ENCODE assay signal across 8 cellular contexts in genomic region chr7:76445577-76446008, GRCh38. TPM values are rescaled to one million over a fixed set of nuclear protein-coding genes. Genes with fewer than 3 reads are reported as not detected.
A peak's percentile ranks its signal among the peaks of the same experiment; 100 is the strongest.
DNase-seq lines count a peak whose midpoint lies in the region; ATAC-seq, FAIRE-seq and TF ChIP-seq lines count a peak whose summit lies in the region.
"Not testable (repeated sequence)": the region's sequence is repeated elsewhere in the genome, so short reads cannot be mapped to it uniquely, and the experiment has no call there.

No MANE protein-coding gene starts in this region.

- H3K9me3 Mint-ChIP-seq in CD8-positive, alpha-beta T cell; T-helper 1 cell treated with Interleukin-12 subunit alpha and Interleukin-12 subunit beta and Interleukin-4 antibody, amounts not matched to agents 30 μg/mL and 1 μg/mL, for 36 hours: not testable (repeated sequence)

- H3K27ac Mint-ChIP-seq in CD8-positive, alpha-beta T cell: peak overlapping the region; percentile 84
- peak overlapping the region; percentile 90 for H3K27ac Mint-ChIP-seq in T-helper 1 cell treated with Interleukin-12 subunit alpha and Interleukin-12 subunit beta and Interleukin-4 antibody, amounts not matched to agents 30 μg/mL and 1 μg/mL, for 36 hours

- intact Hi-C loops in CD8-positive, alpha-beta T cell (cut with DNase I, micrococcal nuclease); breast epithelium (cut with DNase I; ENCODE audit: low total_unique reads); kidney (cut with DNase I): not testable (repeated sequence)

- H3K27me3 ChIP-seq in CD8-positive, alpha-beta T cell (ENCODE audit: insufficient read depth, low read length); MG63; breast epithelium: not testable (repeated sequence)

- peak in 1 of 7 experiments; percentile 30 for DNase-seq in CD8-positive, alpha-beta T cell
- peak; percentile 30 for DNase-seq in MG63
- DNase-seq in breast epithelium (ENCODE audit: low spot score in 2 of 2); kidney: not testable (repeated sequence)

- H3K9me3 ChIP-seq in CD8-positive, alpha-beta T cell (ENCODE audit: low read length); MG63; breast epithelium; kidney (ENCODE audit: control insufficient read depth in 1 of 2, low read length in 2 of 2): not testable (repeated sequence)

- not testable (repeated sequence) for TF ChIP-seq POLR2A in breast epithelium (IDR thresholded peaks at IDR 0.05)

- H3K27ac ChIP-seq in CD8-positive, alpha-beta T cell (ENCODE audit: low read depth, low read length): not testable (repeated sequence)
- H3K27ac ChIP-seq in breast epithelium (peak overlapping the region; percentile 15 to 65), kidney (ENCODE audit: low read depth in 2 of 2, low read length in 2 of 2) (peak overlapping the region in 1 of 2 donors; percentile 37), skin epidermis (peak overlapping the region in 16 of 21 experiments; percentile 27 to 75 (median 64))

- not testable (repeated sequence) for TF ChIP-seq CTCF in CD8-positive, alpha-beta T cell (IDR thresholded peaks at IDR 0.05); breast epithelium (IDR thresholded peaks at IDR 0.05); kidney (IDR thresholded peaks at IDR 0.05; ENCODE audit: borderline replicate concordance, extremely low read depth, insufficient read depth)

- CTCF ChIA-PET in CD8-positive, alpha-beta T cell (lab: Charles Lee): not testable (repeated sequence)

- not testable (repeated sequence) for H3K36me3 ChIP-seq in CD8-positive, alpha-beta T cell (ENCODE audit: insufficient read depth, low read length); MG63; breast epithelium; kidney (ENCODE audit: control insufficient read depth in 1 of 2, insufficient read depth in 2 of 2, low read length in 2 of 2)

- not testable (repeated sequence) for H3K36me3 Mint-ChIP-seq in CD8-positive, alpha-beta T cell; T-helper 1 cell treated with Interleukin-12 subunit alpha and Interleukin-12 subunit beta and Interleukin-4 antibody, amounts not matched to agents 30 μg/mL and 1 μg/mL, for 36 hours (ENCODE audit: low read depth)

- not testable (repeated sequence) for H3K27me3 Mint-ChIP-seq in CD8-positive, alpha-beta T cell (ENCODE audit: low read depth); T-helper 1 cell treated with Interleukin-12 subunit alpha and Interleukin-12 subunit beta and Interleukin-4 antibody, amounts not matched to agents 30 μg/mL and 1 μg/mL, for 36 hours (ENCODE audit: low read depth)

- H3K4me1 ChIP-seq in CD8-positive, alpha-beta T cell (ENCODE audit: insufficient read depth, low read length): peaks cover 19% of the 10 kb centered on the region
- not testable (repeated sequence) for H3K4me1 ChIP-seq in breast epithelium; kidney (ENCODE audit: control insufficient read depth in 1 of 2, insufficient read depth in 1 of 2, low read depth in 1 of 2, low read length in 2 of 2)

- peak; percentile 82 for ATAC-seq in CD8-positive, alpha-beta T cell
- peak; percentile 94 for ATAC-seq in GM19395 (IDR thresholded peaks at IDR 0.05; ENCODE audit: unreplicated experiment)
- peak; percentile 81 for ATAC-seq in HG03025 (IDR thresholded peaks at IDR 0.05; ENCODE audit: low FRiP score, unreplicated experiment)

- H3K9ac ChIP-seq in kidney (ENCODE audit: low read length in 2 of 2): not testable (repeated sequence)

- H3K4me3 Mint-ChIP-seq in CD8-positive, alpha-beta T cell: peak overlapping the region; percentile 45
- not testable (repeated sequence) for H3K4me3 Mint-ChIP-seq in T-helper 1 cell treated with Interleukin-12 subunit alpha and Interleukin-12 subunit beta and Interleukin-4 antibody, amounts not matched to agents 30 μg/mL and 1 μg/mL, for 36 hours

- not testable (repeated sequence) for H3K4me3 ChIP-seq in CD8-positive, alpha-beta T cell (ENCODE audit: low read depth, low read length); MG63; breast epithelium; kidney (ENCODE audit: low read length in 2 of 2); skin epidermis

- FAIRE-seq in kidney (lab: Jason Lieb, UNC): peak; percentile 68

- POLR2A ChIA-PET in CD8-positive, alpha-beta T cell (lab: Charles Lee): not testable (repeated sequence)

- not testable (repeated sequence) for H3K4me1 Mint-ChIP-seq in CD8-positive, alpha-beta T cell (ENCODE audit: low read depth); T-helper 1 cell treated with Interleukin-12 subunit alpha and Interleukin-12 subunit beta and Interleukin-4 antibody, amounts not matched to agents 30 μg/mL and 1 μg/mL, for 36 hours (ENCODE audit: low read depth)

RNA-seq across cellular contexts. Expression of gene DTX2, which starts 15.9 kb away (rescaled TPM):
- total RNA-seq in CD8-positive, alpha-beta T cell: 10 to 100 TPM; 17.4 to 18.9 TPM
- total RNA-seq in MG63 (2014; rRNA removed; shearing (Covaris generic); ENCODE audit: low replicate concordance): 1.2 and 8.0 TPM in 2 replicates
- total RNA-seq in breast epithelium: 10 to 100 TPM; 17.6 to 30.5 (median 21.7) TPM
- total RNA-seq in kidney: 21.6 TPM
- polyA plus RNA-seq in kidney (ENCODE audit: insufficient read depth, low read depth, low replicate concordance): 8.1 TPM

RNA-seq across cellular contexts. Expression of gene ZP3, which starts 20.8 kb away (rescaled TPM):
- 1 to 10 TPM; 6.6 to 9.8 TPM for total RNA-seq in CD8-positive, alpha-beta T cell
- 0.44 and 1.7 TPM in 2 replicates for total RNA-seq in MG63 (2014; rRNA removed; shearing (Covaris generic); ENCODE audit: low replicate concordance)
- total RNA-seq in breast epithelium: 1 to 10 TPM; 1.4 to 2.9 (median 2.0) TPM
- 17.5 TPM for total RNA-seq in kidney
- 2.8 TPM for polyA plus RNA-seq in kidney (ENCODE audit: insufficient read depth, low read depth, low replicate concordance)

RNA-seq across cellular contexts. Expression of gene SSC4D, which starts 36.1 kb away (rescaled TPM):
- not detected for total RNA-seq in CD8-positive, alpha-beta T cell
- total RNA-seq in MG63 (2014; rRNA removed; shearing (Covaris generic); ENCODE audit: low replicate concordance): not detected in 2 replicates
- 1 to 10 TPM in 2 of 3 donors, not detected in 1; 1.9 to 2.6 TPM for total RNA-seq in breast epithelium
- 2.1 TPM for total RNA-seq in kidney
- 12.9 TPM for polyA plus RNA-seq in kidney (ENCODE audit: insufficient read depth, low read depth, low replicate concordance)
